Comparison of ENCODE assay signal across 27 cellular contexts in genomic region chr14:79659995-79660975, GRCh38.
DNase-seq lines count a peak whose midpoint lies in the region; ATAC-seq, FAIRE-seq and TF ChIP-seq lines count a peak whose summit lies in the region.
"Had no signal": no experiment of that assay in that cellular context is flagged by ENCODE, and none has a peak within 500 bp of the region (broad histone marks: within the 10 kb centered on the region; RNA-seq: fewer than 3 reads in every experiment).

No MANE protein-coding gene starts in this region.

- no peak for FAIRE-seq in GM12878 (lab: Jason Lieb, UNC)
- FAIRE-seq: A549 had no signal

- BruUV-seq in GM12878 (replicated peaks; lab: Mats Ljungman, UMichigan): no TSS peak

- intact Hi-C loops in GM12878 (cut with micrococcal nuclease; ENCODE audit: unreplicated experiment) (no loop called here), stomach (cut with DNase I; ENCODE audit: low total_unique reads) (no loop called here)

- SMC1A ChIA-PET in GM12878 (lab: Charles Lee; ENCODE audit: uncharacterized antibody, unreplicated experiment): no interaction called here

- no peak overlapping the region for H2AFZ ChIP-seq in GM12878 (ENCODE audit: control insufficient read depth, low read depth, low read length)
- H2AFZ ChIP-seq: PC-9 had no signal

- H3K27me3 Mint-ChIP-seq in osteocyte (ENCODE audit: unreplicated experiment): no peaks in the 10 kb centered on the region
- H3K27me3 Mint-ChIP-seq: activated naive CD4-positive, alpha-beta T cell treated with anti-CD3 and anti-CD28 coated beads, Interleukin-2, amount 10 ng/mL, durations not matched to agents 7 days and 5 days; IgD-negative memory B cell; memory B cell had no signal

- no peaks in the 10 kb centered on the region for H4K20me1 ChIP-seq in GM12878 (ENCODE audit: control insufficient read depth, insufficient read depth)

- no peak for TF ChIP-seq RAD21 in GM12878 (IDR thresholded peaks at IDR 0.05; ENCODE audit: insufficient read depth, low read depth, low read length)

- H3K4me3 Mint-ChIP-seq in osteocyte (ENCODE audit: unreplicated experiment): no peak overlapping the region
- H3K4me3 Mint-ChIP-seq: activated naive CD4-positive, alpha-beta T cell treated with anti-CD3 and anti-CD28 coated beads, Interleukin-2, amount 10 ng/mL, durations not matched to agents 7 days and 5 days; activated T-cell treated with anti-CD3 and anti-CD28 coated beads, Interleukin-2, amount 50 U/mL, for 72 hours; IgD-negative memory B cell; memory B cell; T-helper 1 cell treated with Interleukin-12 subunit alpha and Interleukin-12 subunit beta and Interleukin-4 antibody, amounts not matched to agents 30 μg/mL and 1 μg/mL, for 36 hours had no signal

- H3K9me3 Mint-ChIP-seq in osteocyte (ENCODE audit: unreplicated experiment): peaks cover 4% of the 10 kb centered on the region

- no peak overlapping the region for H3K4me2 ChIP-seq in GM12878 (ENCODE audit: control insufficient read depth, insufficient read depth)
- H3K4me2 ChIP-seq: A549, PC-9 had no signal

- H3K79me2 ChIP-seq in GM12878 (ENCODE audit: control insufficient read depth, insufficient read depth, low read length): no peaks in the 10 kb centered on the region

- H3K9me3 ChIP-seq in GM12878 (replicated peaks; ENCODE audit: control insufficient read depth, insufficient read depth, low read length): no peaks in the 10 kb centered on the region; the same call in 2 of the 3 replicates
- H3K9me3 ChIP-seq in stomach: no peaks in the 10 kb centered on the region
- H3K9me3 ChIP-seq: A549, BE2C had no signal

- no peaks in the 10 kb centered on the region for H3K36me3 ChIP-seq in GM12878 (ENCODE audit: control insufficient read depth in 2 of 2, insufficient read depth in 2 of 2, low read length in 1 of 2)
- no peaks in the 10 kb centered on the region for H3K36me3 ChIP-seq in stomach
- H3K36me3 ChIP-seq: BE2C had no signal

- no peak for TF ChIP-seq CTCF in GM12878 (IDR thresholded peaks at IDR 0.05 in 2 of 3, conservative IDR thresholded peaks at IDR 0.05 in 1 of 3; ENCODE audit: control insufficient read depth in 2 of 3, extremely low read depth in 1 of 3, insufficient read depth in 1 of 3, low read depth in 3 of 3, low read length in 3 of 3)
- no peak for TF ChIP-seq CTCF in osteocyte (IDR thresholded peaks at IDR 0.05)
- TF ChIP-seq CTCF in stomach (IDR thresholded peaks at IDR 0.05): no peak

- peak; percentile 52; the same call in 2 of the 3 replicates for ATAC-seq in GM12878
- ATAC-seq: A549; activated T-cell treated with anti-CD3 and anti-CD28 coated beads, Interleukin-2, amount 50 U/mL, for 72 hours; left cardiac atrium had no signal

- no peaks in the 10 kb centered on the region for H3K4me1 ChIP-seq in GM12878 (ENCODE audit: control insufficient read depth, insufficient read depth, low read length)
- H3K4me1 ChIP-seq in stomach: peaks cover 0 to 9% (median 0%) of the 10 kb centered on the region in 4 donors
- H3K4me1 ChIP-seq: A549, BE2C had no signal

- 21% methylated on average over 9 of the region's 9 CpGs for WGBS in GM12878 (ENCODE audit: insufficient coverage, insufficient replicate concordance, low lambda C conversion rate, missing lambda C conversion rate)
- WGBS in stomach, 5 donors: 66 to 68% (median 67%) methylated on average over 9 of the region's 9 CpGs

- H3K27ac ChIP-seq in GM12878 (ENCODE audit: control insufficient read depth, insufficient read depth): no peak overlapping the region
- H3K27ac ChIP-seq in stomach: no peak overlapping the region
- H3K27ac ChIP-seq: A549, PC-9 had no signal

- H3K4me3 ChIP-seq in GM12878 (no peak overlapping the region), stomach (no peak overlapping the region)
- H3K4me3 ChIP-seq: A549, PC-9 had no signal

- peak; percentile 41 for DNase-seq in NCI-H2171 treated with DMSO at 0.1 percent for 48 hours (lab: John Stamatoyannopoulos, UW)
- DNase-seq in NCI-H2171 (lab: John Stamatoyannopoulos, UW): no peak
- peak; percentile 72 for DNase-seq in NCI-H446 treated with DMSO at 0.1 percent for 48 hours (lab: John Stamatoyannopoulos, UW)
- DNase-seq in GM12878 (ENCODE audit: low read depth, low spot score): peak; percentile 40
- DNase-seq in superior temporal gyrus (ENCODE audit: extremely low spot score): peak; percentile 7
- no peak for DNase-seq in osteocyte (ENCODE audit: extremely low spot score, unreplicated experiment)
- DNase-seq in stimulated activated CD4-positive, alpha-beta T cell treated with anti-CD3 and anti-CD28 coated beads, Interleukin-4, amount 100 ng/mL, for 24 hours: no peak
- no peak for DNase-seq in stomach
- DNase-seq: activated CD4-positive, alpha-beta T cell treated with anti-CD3 and anti-CD28 coated beads for 48 hours; activated naive CD4-positive, alpha-beta T cell treated with anti-CD3 and anti-CD28 coated beads, Interleukin-2, amount 10 ng/mL, durations not matched to agents 7 days and 5 days; activated T-cell treated with anti-CD3 and anti-CD28 coated beads, Interleukin-2, amount 50 U/mL, for 72 hours; BE2C; dermis blood vessel endothelial cell; EL; HCEC 1CT; head of caudate nucleus; left cardiac atrium; NCI-H2081 treated with DMSO at 0.1 percent for 48 hours; NCI-H774; nucleus accumbens; PC-9; SHP77 treated with DMSO at 0.1 percent for 48 hours; trophoblast cell had no signal

- in situ Hi-C loops in GM12878 (cut with MboI): no loop called here

- H3K9ac ChIP-seq in GM12878 (ENCODE audit: control insufficient read depth, insufficient read depth, low read length): no peak overlapping the region

- CTCF ChIA-PET in GM12878 (lab: Yijun Ruan, JAX): no interaction called here

- no peak for TF ChIP-seq POLR2A in GM12878 (IDR thresholded peaks at IDR 0.05; ENCODE audit: low read depth, low read length)
- TF ChIP-seq POLR2A in stomach (IDR thresholded peaks at IDR 0.05): no peak

- no peaks in the 10 kb centered on the region for H3K4me1 Mint-ChIP-seq in osteocyte (ENCODE audit: unreplicated experiment)
- H3K4me1 Mint-ChIP-seq: activated naive CD4-positive, alpha-beta T cell treated with anti-CD3 and anti-CD28 coated beads, Interleukin-2, amount 10 ng/mL, durations not matched to agents 7 days and 5 days; IgD-negative memory B cell; memory B cell had no signal

- H3K27ac Mint-ChIP-seq in osteocyte (ENCODE audit: unreplicated experiment): no peak overlapping the region
- H3K27ac Mint-ChIP-seq: activated naive CD4-positive, alpha-beta T cell treated with anti-CD3 and anti-CD28 coated beads, Interleukin-2, amount 10 ng/mL, durations not matched to agents 7 days and 5 days; activated T-cell treated with anti-CD3 and anti-CD28 coated beads, Interleukin-2, amount 50 U/mL, for 72 hours; IgD-negative memory B cell; memory B cell; T-helper 1 cell treated with Interleukin-12 subunit alpha and Interleukin-12 subunit beta and Interleukin-4 antibody, amounts not matched to agents 30 μg/mL and 1 μg/mL, for 36 hours had no signal

- no peaks in the 10 kb centered on the region for H3K27me3 ChIP-seq in GM12878 (replicated peaks in 1 of 2; ENCODE audit: control insufficient read depth in 2 of 2, insufficient read depth in 2 of 2, low read length in 1 of 2)
- H3K27me3 ChIP-seq in stomach: no peaks in the 10 kb centered on the region
- H3K27me3 ChIP-seq: BE2C had no signal

- no peaks in the 10 kb centered on the region for H3K36me3 Mint-ChIP-seq in osteocyte (ENCODE audit: unreplicated experiment)
- H3K36me3 Mint-ChIP-seq: activated naive CD4-positive, alpha-beta T cell treated with anti-CD3 and anti-CD28 coated beads, Interleukin-2, amount 10 ng/mL, durations not matched to agents 7 days and 5 days; IgD-negative memory B cell; memory B cell had no signal

- POLR2A ChIA-PET in GM12878 (lab: Charles Lee): no interaction called here

- RAD21 ChIA-PET in GM12878 (lab: Charles Lee; ENCODE audit: unreplicated experiment): no interaction called here

- no peak for TF ChIP-seq EP300 in GM12878 (IDR thresholded peaks at IDR 0.05; ENCODE audit: borderline replicate concordance in 1 of 2, control insufficient read depth in 1 of 2, low read depth in 2 of 2, low read length in 2 of 2)
- TF ChIP-seq EP300 in stomach (IDR thresholded peaks at IDR 0.05): no peak

TF ChIP-seq in GM12878, 131 proteins besides CTCF, POLR2A, EP300 and RAD21:
- TF ChIP-seq HDAC2 (IDR thresholded peaks at IDR 0.05): no peak
- no peak for TF ChIP-seq RBBP5 (conservative IDR thresholded peaks at IDR 0.05)
- TF ChIP-seq CREB1 (IDR thresholded peaks at IDR 0.05; ENCODE audit: low read depth): no peak
- TF ChIP-seq ETV6 (conservative IDR thresholded peaks at IDR 0.05 in 1 of 2, IDR thresholded peaks at IDR 0.05 in 1 of 2; ENCODE audit: borderline replicate concordance in 1 of 2, low read depth in 1 of 2): no peak
- TF ChIP-seq BCL3 (IDR thresholded peaks at IDR 0.05; ENCODE audit: borderline replicate concordance, insufficient read depth, low read depth, low read length, poor library complexity, severe bottlenecking): no peak
- no peak for TF ChIP-seq RELA (IDR thresholded peaks at IDR 0.05; ENCODE audit: borderline replicate concordance, partially characterized antibody)
- no peak for TF ChIP-seq SMC3 (IDR thresholded peaks at IDR 0.05; ENCODE audit: borderline replicate concordance, low read length)
- no peak for TF ChIP-seq NR2F1 (conservative IDR thresholded peaks at IDR 0.05)

Comparison
In these comparisons a context has a peak if more than half of its experiments do, and no peak if none do; other contexts are left out.
1. DNase-seq: peak in NCI-H2171 treated with DMSO at 0.1 percent for 48 hours (single experiment), NCI-H446 treated with DMSO at 0.1 percent for 48 hours (single experiment), GM12878 (single experiment) and superior temporal gyrus (single experiment); none in NCI-H2171 (single experiment), osteocyte (single experiment), stimulated activated CD4-positive, alpha-beta T cell treated with anti-CD3 and anti-CD28 coated beads, Interleukin-4, amount 100 ng/mL, for 24 hours (single experiment) and stomach (single experiment).